ENCODE assay signal across 8 cellular contexts in the genomic region with DNA sequence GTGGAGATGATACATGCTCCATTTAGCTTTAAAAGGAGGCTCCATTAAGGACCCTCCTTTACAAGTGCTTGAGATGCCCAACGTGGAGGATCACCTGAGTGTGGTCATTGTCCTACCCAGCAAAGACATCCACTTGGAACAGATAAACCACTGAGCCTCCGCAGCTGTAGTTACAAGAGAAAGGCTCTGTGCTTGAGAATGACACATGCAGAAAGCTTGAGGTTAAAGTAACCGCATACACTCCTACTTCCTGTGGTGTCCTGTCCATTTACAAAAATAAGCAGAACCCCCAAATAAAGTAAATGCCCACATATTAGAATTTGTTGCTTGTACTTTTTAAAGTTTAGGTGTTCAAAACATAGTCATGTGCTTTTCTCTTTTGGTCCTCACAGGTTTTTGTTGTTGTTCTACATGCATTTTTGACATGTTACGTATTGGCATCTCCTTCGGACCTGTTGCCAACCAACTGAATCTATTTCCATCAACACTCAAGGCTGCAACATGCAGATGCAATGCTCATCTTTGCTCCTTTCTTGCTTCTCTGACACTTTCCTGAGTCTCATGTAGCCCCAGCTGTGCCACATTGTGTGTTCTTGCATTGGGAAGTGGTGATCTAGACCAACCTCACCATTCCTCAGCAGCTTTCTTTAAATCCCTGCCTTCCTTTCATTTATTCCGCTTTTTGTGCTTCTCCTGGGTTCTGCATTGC. TPM values are rescaled to one million over a fixed set of nuclear protein-coding genes. Genes with fewer than 3 reads are reported as not detected.
DNase-seq lines count a peak whose midpoint lies in the region; ATAC-seq and TF ChIP-seq lines count a peak whose summit lies in the region.
"Had no signal": no experiment of that assay in that cellular context is flagged by ENCODE, and none has a peak within 500 bp of the region (broad histone marks: within the 10 kb centered on the region; RNA-seq: fewer than 3 reads in every experiment).

No MANE protein-coding gene starts in this region.

- DNase-seq in GM19240 (ENCODE audit: insufficient read length, low spot score) (peak; percentile 23), RWPE2 (ENCODE audit: low spot score) (no peak), osteoblast (ENCODE audit: insufficient read length, low spot score, missing footprints) (peak; percentile 27), caudate nucleus (lab: John Stamatoyannopoulos, UW) (no peak), transverse colon (no peak)
- DNase-seq in activated CD4-positive, alpha-beta T cell treated with anti-CD3 and anti-CD28 coated beads, Interleukin-2, amount 50 U/mL, for 4 hours = no peak

- H3K4me2 ChIP-seq in osteoblast (ENCODE audit: insufficient read depth, low read length) = peak overlapping the region; percentile 22

- H3K4me1 ChIP-seq in RWPE2 (ENCODE audit: insufficient read depth, poor library complexity, severe bottlenecking) = peaks cover 28% of the 10 kb centered on the region
- H3K4me1 ChIP-seq in osteoblast (ENCODE audit: insufficient read depth, low read length) = peaks cover 40% of the 10 kb centered on the region
- no peaks in the 10 kb centered on the region for H3K4me1 ChIP-seq in transverse colon

- in situ Hi-C loops in transverse colon (cut with MboI; ENCODE audit: low pct_ligation_motif_present in 1 of 4, low pct_unique_long_range_greater_than_20kb in 1 of 4, low sequenced_read_pairs in 3 of 4) = loop anchor here in 3 of 4 donors (25.0 kb wide), 1 partner anchor 319 kb away; no protein-coding TSS in a partner anchor

- H3K9me3 ChIP-seq in RWPE2 (ENCODE audit: severe bottlenecking) (no peaks in the 10 kb centered on the region), osteoblast (ENCODE audit: low read depth, low read length) (no peaks in the 10 kb centered on the region), transverse colon (no peaks in the 10 kb centered on the region)

- H3K27me3 ChIP-seq in RWPE2 (ENCODE audit: insufficient read depth, poor library complexity, severe bottlenecking) = no peaks in the 10 kb centered on the region
- H3K27me3 ChIP-seq in osteoblast (ENCODE audit: insufficient read depth, low read length) = no peaks in the 10 kb centered on the region
- no peaks in the 10 kb centered on the region for H3K27me3 ChIP-seq in transverse colon

- no peaks in the 10 kb centered on the region for H4K20me1 ChIP-seq in osteoblast (ENCODE audit: insufficient read depth, low read length)

- no peak for TF ChIP-seq EP300 in transverse colon (IDR thresholded peaks at IDR 0.05; ENCODE audit: low read depth)

- H3K4me3 ChIP-seq in RWPE2 (ENCODE audit: severe bottlenecking) (no peak overlapping the region), osteoblast (ENCODE audit: insufficient read depth, low read length) (no peak overlapping the region), transverse colon (no peak overlapping the region)

- H3K36me3 ChIP-seq in RWPE2 (ENCODE audit: low read depth) (no peaks in the 10 kb centered on the region), osteoblast (ENCODE audit: insufficient read depth, low read length) (no peaks in the 10 kb centered on the region), transverse colon (no peaks in the 10 kb centered on the region)

- 52 to 89% methylated on average over 3 to 6 of the region's 6 CpGs for WGBS in transverse colon (ENCODE audit: low coverage in 1 of 2), 2 donors

- intact Hi-C loops in transverse colon (cut with DNase I; ENCODE audit: low total_unique reads) = no loop called here

- no peak for TF ChIP-seq POLR2A in transverse colon (IDR thresholded peaks at IDR 0.05)

- H3K79me2 ChIP-seq in osteoblast (ENCODE audit: insufficient read depth, low read length) = no peaks in the 10 kb centered on the region

- H3K27ac ChIP-seq in RWPE2 (ENCODE audit: poor library complexity, severe bottlenecking) (peak overlapping the region; percentile 73), osteoblast (ENCODE audit: low read depth, low read length) (peak overlapping the region; percentile 72), caudate nucleus (ENCODE audit: low read depth, low read length) (no peak overlapping the region), transverse colon (no peak overlapping the region)

- TF ChIP-seq CTCF in RWPE2 (IDR thresholded peaks at IDR 0.05; ENCODE audit: poor library complexity, severe bottlenecking) (no peak), osteoblast (IDR thresholded peaks at IDR 0.05; ENCODE audit: extremely low read depth, low read depth, low read length) (no peak), transverse colon (IDR thresholded peaks at IDR 0.05) (no peak)

- ATAC-seq in HG03045 (IDR thresholded peaks at IDR 0.05; ENCODE audit: unreplicated experiment) = peak; percentile 93
- peak; percentile 82 for ATAC-seq in RWPE2 (ENCODE audit: low read depth)

- H2AFZ ChIP-seq in osteoblast (ENCODE audit: low read length) = no peak overlapping the region

RNA-seq across cellular contexts. Expression of a gene that starts 56.0 kb away (rescaled TPM):
- total RNA-seq in osteoblast (0.36 and 0.88 TPM in 2 replicates), transverse colon (not detected)
- total RNA-seq: temporal lobe had no signal

RNA-seq across cellular contexts. Expression of a gene that starts 56.3 kb away (rescaled TPM):
- total RNA-seq in osteoblast (0.72 and 1.8 TPM in 2 replicates), transverse colon (10 to 100 TPM in 1 of 4 donors, not detected in 3; 48.3 TPM)

Comparison
In these comparisons a context has a peak if more than half of its experiments do, and no peak if none do; other contexts are left out.
1. DNase-seq: peak in GM19240 (single experiment) and osteoblast (single experiment); none in RWPE2 (single experiment), caudate nucleus (0 of 61), activated CD4-positive, alpha-beta T cell treated with anti-CD3 and anti-CD28 coated beads, Interleukin-2, amount 50 U/mL, for 4 hours (0 of 2) and transverse colon (single experiment).
2. H3K27ac ChIP-seq: peak in RWPE2 (single experiment) and osteoblast (single experiment); none in caudate nucleus (single experiment) and transverse colon (0 of 4).